20 cellular contexts compared by ENCODE assay signal in genomic region chr20:33787253-33787891, GRCh38. TPM values are rescaled to one million over a fixed set of nuclear protein-coding genes. Genes with fewer than 3 reads are reported as not detected.
DNase-seq lines count a peak whose midpoint lies in the region; ATAC-seq and TF ChIP-seq lines count a peak whose summit lies in the region.
"Had no signal": no experiment of that assay in that cellular context is flagged by ENCODE, and none has a peak within 500 bp of the region (broad histone marks: within the 10 kb centered on the region; RNA-seq: fewer than 3 reads in every experiment).

No MANE protein-coding gene starts in this region.

- H3K27me3 ChIP-seq in right cardiac atrium (ENCODE audit: control insufficient read depth, insufficient read depth) (no peaks in the 10 kb centered on the region), right atrium auricular region (no peaks in the 10 kb centered on the region), right lobe of liver (no peaks in the 10 kb centered on the region), subcutaneous abdominal adipose tissue (ENCODE audit: control insufficient read depth in 5 of 5, insufficient read depth in 4 of 5, low read length in 5 of 5) (no peaks in the 10 kb centered on the region), stomach (no peaks in the 10 kb centered on the region)
- H3K27me3 ChIP-seq: cardiac muscle cell, neutrophil had no signal

- no peak overlapping the region for H3K4me3 ChIP-seq in right cardiac atrium (ENCODE audit: low read length)
- no peak overlapping the region for H3K4me3 ChIP-seq in right atrium auricular region
- H3K4me3 ChIP-seq in right lobe of liver = no peak overlapping the region
- no peak overlapping the region for H3K4me3 ChIP-seq in subcutaneous abdominal adipose tissue (ENCODE audit: low read depth in 1 of 5, low read length in 5 of 5)
- H3K4me3 ChIP-seq in stomach = no peak overlapping the region
- H3K4me3 ChIP-seq: cardiac muscle cell had no signal

- peaks cover 6% of the 10 kb centered on the region for H3K4me1 ChIP-seq in right cardiac atrium (ENCODE audit: control insufficient read depth, insufficient read depth, low read length)
- peaks cover 0 to 10% of the 10 kb centered on the region in 2 donors for H3K4me1 ChIP-seq in right atrium auricular region
- no peaks in the 10 kb centered on the region for H3K4me1 ChIP-seq in right lobe of liver
- H3K4me1 ChIP-seq in subcutaneous abdominal adipose tissue (ENCODE audit: control insufficient read depth in 5 of 5, insufficient read depth in 5 of 5, low read length in 5 of 5) = peaks cover 0 to 50% (median 7%) of the 10 kb centered on the region in 5 donors
- peaks cover 21 to 47% (median 30%) of the 10 kb centered on the region in 4 donors for H3K4me1 ChIP-seq in stomach

- peak overlapping the region; percentile 63 for H3K27ac ChIP-seq in right cardiac atrium (ENCODE audit: low read length)
- no peak overlapping the region for H3K27ac ChIP-seq in right atrium auricular region
- peak overlapping the region; percentile 96; the same call in 1 of the 2 replicates for H3K27ac ChIP-seq in RWPE1
- no peak overlapping the region for H3K27ac ChIP-seq in right lobe of liver
- H3K27ac ChIP-seq in subcutaneous abdominal adipose tissue (ENCODE audit: low read depth, low read length) = peak overlapping the region; percentile 30
- peak overlapping the region in 2 of 5 donors; percentile 80 to 87 for H3K27ac ChIP-seq in stomach
- H3K27ac ChIP-seq: cardiac muscle cell, neutrophil had no signal

- TF ChIP-seq EP300 in stomach (IDR thresholded peaks at IDR 0.05) = no peak

- H3K9me3 ChIP-seq in right cardiac atrium (ENCODE audit: control insufficient read depth, low read length) (no peaks in the 10 kb centered on the region), right atrium auricular region (no peaks in the 10 kb centered on the region), right lobe of liver (no peaks in the 10 kb centered on the region), subcutaneous abdominal adipose tissue (ENCODE audit: control insufficient read depth in 5 of 5, low read length in 5 of 5) (no peaks in the 10 kb centered on the region), stomach (no peaks in the 10 kb centered on the region)
- H3K9me3 ChIP-seq: neutrophil had no signal

- no peak overlapping the region for H3K9ac ChIP-seq in subcutaneous abdominal adipose tissue (ENCODE audit: low read length in 5 of 5)

- POLR2A ChIA-PET in RWPE1 (lab: Yijun Ruan, JAX; ENCODE audit: low non-redundant PET) = no interaction called here

- CTCF ChIA-PET in RWPE1 (lab: Yijun Ruan, JAX) = interaction anchor here (0.6 kb wide), 2 partner anchors 8 to 240 kb away, joined by 3 read pairs; no protein-coding TSS in a partner anchor

- DNase-seq in right cardiac atrium (no peak), right atrium auricular region (ENCODE audit: low spot score) (no peak), RWPE1 (ENCODE audit: low spot score) (no peak), right lobe of liver (no peak), AG20443 (ENCODE audit: low spot score) (no peak), stomach (no peak)
- no peak for DNase-seq in stimulated activated CD4-positive, alpha-beta T cell treated with anti-CD3 and anti-CD28 coated beads, Interleukin-4, amount 100 ng/mL, for 1 hour
- DNase-seq: activated CD4-positive, alpha-beta T cell treated with anti-CD3 and anti-CD28 coated beads, Interleukin-2, amount 50 U/mL, for 1 hour; AML-193; effector CD4-positive, alpha-beta T cell; glutamatergic neuron; mesenchymal stem cell; MV-4-11; NCI-H2029; NCI-H510A; Right ventricle myocardium superior; stimulated activated CD4-positive, alpha-beta T cell treated with anti-CD3 and anti-CD28 coated beads, Interleukin-4, amount 100 ng/mL, for 24 hours had no signal

- H3K36me3 ChIP-seq in right atrium auricular region = peaks cover 6% of the 10 kb centered on the region
- no peaks in the 10 kb centered on the region for H3K36me3 ChIP-seq in right lobe of liver
- H3K36me3 ChIP-seq in subcutaneous abdominal adipose tissue (ENCODE audit: control insufficient read depth in 5 of 5, insufficient read depth in 5 of 5, low read length in 5 of 5) = peaks cover 0 to 23% (median 10%) of the 10 kb centered on the region in 5 donors
- H3K36me3 ChIP-seq in stomach = peaks cover 0 to 28% (median 14%) of the 10 kb centered on the region in 4 donors
- H3K36me3 ChIP-seq: cardiac muscle cell had no signal

- no peak for TF ChIP-seq POLR2A in right lobe of liver (IDR thresholded peaks at IDR 0.05)
- no peak for TF ChIP-seq POLR2A in stomach (IDR thresholded peaks at IDR 0.05)

- intact Hi-C loops in right cardiac atrium (cut with DNase I) (no loop called here), right lobe of liver (cut with DNase I) (no loop called here), stomach (cut with DNase I; ENCODE audit: low total_unique reads) (no loop called here)

- ATAC-seq in right cardiac atrium (peak in 1 of 2 donors; percentile 46), right lobe of liver (peak; percentile 8 to 40 (median 31))

- TF ChIP-seq CTCF in right atrium auricular region (IDR thresholded peaks at IDR 0.05) (no peak), RWPE1 (conservative IDR thresholded peaks at IDR 0.05; ENCODE audit: low read depth) (no peak), right lobe of liver (IDR thresholded peaks at IDR 0.05) (no peak), stomach (IDR thresholded peaks at IDR 0.05) (no peak)

- 61% methylated on average over 9 of the region's 9 CpGs for WGBS in right cardiac atrium
- 53% methylated on average over 6 of the region's 9 CpGs for WGBS in right lobe of liver (ENCODE audit: insufficient coverage, low coverage, low lambda C conversion rate, missing lambda C conversion rate)
- 64 to 75% (median 71%) methylated on average over 9 of the region's 9 CpGs for WGBS in stomach, 5 donors

RNA-seq across cellular contexts. Expression of gene CHMP4B, which starts 23.8 kb away (rescaled TPM):
- total RNA-seq in right cardiac atrium = 100 to 1,000 TPM in 1 of 4 donors, 10 to 100 TPM in 3; 88.3 to 117 (median 90.2) TPM
- polyA plus RNA-seq in right cardiac atrium = 126 TPM
- total RNA-seq in right atrium auricular region = 10 to 100 TPM; 57.0 to 79.5 TPM
- 10 to 100 TPM; 21.0 to 40.8 (median 28.3) TPM for total RNA-seq in right lobe of liver
- 100 to 1,000 TPM in 1 of 5 donors, 10 to 100 TPM in 4; 48.4 to 119 (median 75.0) TPM for total RNA-seq in stomach
- 100 to 1,000 TPM; 117 to 166 (median 118) TPM for polyA plus RNA-seq in stomach

RNA-seq across cellular contexts. Expression of gene ZNF341, which starts 55.6 kb away (rescaled TPM):
- 1 to 10 TPM; 1.5 to 2.2 (median 1.8) TPM for total RNA-seq in right cardiac atrium
- polyA plus RNA-seq in right cardiac atrium = 2.0 TPM
- total RNA-seq in right atrium auricular region = 1 to 10 TPM; 1.0 to 1.8 TPM
- 1 to 10 TPM in 5 of 6 experiments, under 1 TPM in 1; 0.99 to 2.0 (median 1.6) TPM for total RNA-seq in right lobe of liver
- total RNA-seq in stomach = 1 to 10 TPM in 4 of 5 donors, under 1 TPM in 1; 0.58 to 6.2 (median 1.3) TPM
- 1 to 10 TPM; 1.4 to 3.7 (median 2.4) TPM for polyA plus RNA-seq in stomach

Comparison
In these comparisons a context has a peak if more than half of its experiments do, and no peak if none do; other contexts are left out.
1. H3K27ac ChIP-seq: peak in right cardiac atrium (single experiment), RWPE1 (single experiment) and subcutaneous abdominal adipose tissue (single experiment); none in right atrium auricular region (0 of 2) and right lobe of liver (0 of 3).